Comparison of ENCODE assay signal across 1 cellular context in the genomic region with DNA sequence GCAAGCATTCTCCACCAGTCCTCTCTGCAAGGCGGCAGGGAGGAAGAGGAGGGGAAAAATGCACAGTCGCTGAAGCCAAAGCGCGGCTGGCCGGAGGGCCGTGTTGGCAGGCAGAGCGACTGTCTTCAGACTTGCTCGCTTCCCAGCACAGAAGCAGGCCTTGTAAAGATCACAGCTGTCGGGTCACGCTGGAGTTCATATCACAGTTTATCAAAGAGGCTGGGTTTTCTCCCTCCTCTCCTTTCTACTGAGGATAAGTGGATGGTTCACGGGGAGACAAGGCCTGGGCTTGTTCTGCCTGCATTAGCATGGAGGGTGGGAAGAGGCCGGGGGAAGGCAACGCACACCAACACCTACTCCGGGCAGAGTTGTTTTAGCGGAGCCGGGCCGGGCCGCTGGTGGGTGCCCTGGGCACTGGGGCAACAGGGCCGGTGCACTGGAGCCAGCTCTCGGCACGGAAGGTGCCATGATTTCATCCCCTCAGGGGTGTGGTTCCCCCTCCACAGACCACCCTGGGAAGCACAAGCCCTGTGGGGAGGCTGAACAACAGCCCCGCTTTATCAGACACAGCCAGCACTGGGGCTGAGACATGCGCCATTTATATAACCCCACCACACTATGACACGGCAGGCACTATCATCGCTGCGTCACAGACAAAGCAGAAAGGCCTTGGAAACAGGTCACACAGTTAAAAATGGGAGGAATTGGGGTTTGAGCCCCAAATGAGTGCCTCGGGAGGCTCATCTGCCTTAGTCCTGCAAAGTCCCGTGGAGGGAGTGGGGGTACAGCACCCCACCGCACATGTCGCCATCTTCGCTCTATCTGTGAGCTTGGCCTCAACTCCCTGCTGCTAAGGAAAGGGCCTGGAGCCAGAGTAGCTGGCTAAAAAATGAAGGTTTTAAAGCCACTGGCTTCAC.
TF ChIP-seq lines count a peak whose summit lies in the region.

No MANE protein-coding gene starts in this region.

TF ChIP-seq in HepG2, 621 proteins besides CTCF, POLR2A, EP300 and RAD21 (continued from another document and continues in another):
- TF ChIP-seq NFKB2 (CRISPR knock-in tag; IDR thresholded peaks at IDR 0.05; ENCODE audit: borderline replicate concordance) (peak; percentile 0), PPARG (CRISPR knock-in tag; conservative IDR thresholded peaks at IDR 0.05) (no peak), MYC (CRISPR knock-in tag; IDR thresholded peaks at IDR 0.05; ENCODE audit: borderline replicate concordance) (0 out of 2 replicates have a peak, but pooled peaks have one; percentile 14), YY1 (IDR thresholded peaks at IDR 0.05; ENCODE audit: insufficient read depth, insufficient replicate concordance, low read depth, low read length) (no peak), GABPA (IDR thresholded peaks at IDR 0.05; ENCODE audit: low read depth, low read length) (no peak), GABPA (CRISPR knock-in tag; IDR thresholded peaks at IDR 0.05; ENCODE audit: low read depth) (no peak), KLF16 (CRISPR knock-in tag; IDR thresholded peaks at IDR 0.05) (no peak; a peak in 1 of 4 replicates), TBP (CRISPR knock-in tag; IDR thresholded peaks at IDR 0.05) (no peak), HNRNPUL1 (IDR thresholded peaks at IDR 0.05; ENCODE audit: low read depth, low read length) (no peak), ZNF816 (CRISPR knock-in tag; IDR thresholded peaks at IDR 0.05; ENCODE audit: borderline replicate concordance) (no peak), ARID2 (CRISPR knock-in tag; IDR thresholded peaks at IDR 0.05; ENCODE audit: borderline replicate concordance) (no peak; the same call in 1 of the 2 replicates), PHF8 (CRISPR knock-in tag; IDR thresholded peaks at IDR 0.05) (no peak), RELA (CRISPR knock-in tag; IDR thresholded peaks at IDR 0.05) (no peak), ZNF547 (CRISPR knock-in tag; IDR thresholded peaks at IDR 0.05) (0 out of 2 replicates have a peak, but pooled peaks have one; percentile 16), NR1H2 (CRISPR knock-in tag; IDR thresholded peaks at IDR 0.05; ENCODE audit: borderline replicate concordance, low read depth) (0 out of 2 replicates have a peak, but pooled peaks have one; percentile 44), AHDC1 (CRISPR knock-in tag; IDR thresholded peaks at IDR 0.05; ENCODE audit: borderline replicate concordance) (no peak), ZNF282 (IDR thresholded peaks at IDR 0.05; ENCODE audit: partially characterized antibody) (no peak), TFE3 (CRISPR knock-in tag; IDR thresholded peaks at IDR 0.05) (no peak), IKZF5 (CRISPR knock-in tag; IDR thresholded peaks at IDR 0.05) (no peak; the same call in 1 of the 2 replicates), HHEX (CRISPR knock-in tag; IDR thresholded peaks at IDR 0.05) (no peak), FOXC1 (CRISPR knock-in tag; IDR thresholded peaks at IDR 0.05; ENCODE audit: borderline replicate concordance) (no peak; the same call in 1 of the 2 replicates), STAG1 (CRISPR knock-in tag; IDR thresholded peaks at IDR 0.05) (no peak), HNF4G (IDR thresholded peaks at IDR 0.05; ENCODE audit: borderline replicate concordance, low read depth, low read length) (no peak), HNF4G (CRISPR knock-in tag; IDR thresholded peaks at IDR 0.05; ENCODE audit: borderline replicate concordance, low read depth) (peak; percentile 2; the same call in 1 of the 2 replicates), ZNF235 (CRISPR knock-in tag; IDR thresholded peaks at IDR 0.05; ENCODE audit: borderline replicate concordance) (0 out of 2 replicates have a peak, but pooled peaks have one; percentile 78), ZNF782 (CRISPR knock-in tag; IDR thresholded peaks at IDR 0.05; ENCODE audit: borderline replicate concordance) (no peak; the same call in 1 of the 2 replicates)
- TF ChIP-seq, protein P1, sequence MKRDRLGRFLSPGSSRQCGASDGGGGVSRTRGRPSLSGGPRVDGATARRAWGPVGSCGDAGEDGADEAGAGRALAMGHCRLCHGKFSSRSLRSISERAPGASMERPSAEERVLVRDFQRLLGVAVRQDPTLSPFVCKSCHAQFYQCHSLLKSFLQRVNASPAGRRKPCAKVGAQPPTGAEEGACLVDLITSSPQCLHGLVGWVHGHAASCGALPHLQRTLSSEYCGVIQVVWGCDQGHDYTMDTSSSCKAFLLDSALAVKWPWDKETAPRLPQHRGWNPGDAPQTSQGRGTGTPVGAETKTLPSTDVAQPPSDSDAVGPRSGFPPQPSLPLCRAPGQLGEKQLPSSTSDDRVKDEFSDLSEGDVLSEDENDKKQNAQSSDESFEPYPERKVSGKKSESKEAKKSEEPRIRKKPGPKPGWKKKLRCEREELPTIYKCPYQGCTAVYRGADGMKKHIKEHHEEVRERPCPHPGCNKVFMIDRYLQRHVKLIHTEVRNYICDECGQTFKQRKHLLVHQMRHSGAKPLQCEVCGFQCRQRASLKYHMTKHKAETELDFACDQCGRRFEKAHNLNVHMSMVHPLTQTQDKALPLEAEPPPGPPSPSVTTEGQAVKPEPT (CRISPR knock-in tag; IDR thresholded peaks at IDR 0.05; ENCODE audit: low read depth), result no peak
- TF ChIP-seq, protein P2, sequence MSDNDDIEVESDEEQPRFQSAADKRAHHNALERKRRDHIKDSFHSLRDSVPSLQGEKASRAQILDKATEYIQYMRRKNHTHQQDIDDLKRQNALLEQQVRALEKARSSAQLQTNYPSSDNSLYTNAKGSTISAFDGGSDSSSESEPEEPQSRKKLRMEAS (IDR thresholded peaks at IDR 0.05), result no peak
- TF ChIP-seq, protein P3, sequence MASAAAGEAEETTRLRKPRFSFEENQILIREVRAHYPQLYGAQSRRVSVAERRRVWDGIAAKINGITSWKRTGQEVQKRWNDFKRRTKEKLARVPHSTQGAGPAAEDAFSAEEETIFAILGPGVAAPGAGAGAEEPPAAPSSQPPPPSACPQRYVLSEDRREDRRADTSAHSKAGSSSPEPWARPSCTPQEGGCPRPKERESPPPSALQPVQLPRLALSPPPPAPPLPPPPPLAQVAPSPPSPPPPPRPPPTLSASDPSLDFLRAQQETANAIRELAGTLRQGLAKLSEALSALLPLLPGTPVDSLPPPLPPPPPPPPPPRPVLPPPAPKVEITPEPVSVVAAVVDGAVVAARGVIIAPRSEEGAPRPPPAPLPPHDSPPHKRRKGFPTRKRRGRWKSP (CRISPR knock-in tag; IDR thresholded peaks at IDR 0.05), result peak; percentile 11; the same call in 1 of the 2 replicates
- TF ChIP-seq, protein P4, sequence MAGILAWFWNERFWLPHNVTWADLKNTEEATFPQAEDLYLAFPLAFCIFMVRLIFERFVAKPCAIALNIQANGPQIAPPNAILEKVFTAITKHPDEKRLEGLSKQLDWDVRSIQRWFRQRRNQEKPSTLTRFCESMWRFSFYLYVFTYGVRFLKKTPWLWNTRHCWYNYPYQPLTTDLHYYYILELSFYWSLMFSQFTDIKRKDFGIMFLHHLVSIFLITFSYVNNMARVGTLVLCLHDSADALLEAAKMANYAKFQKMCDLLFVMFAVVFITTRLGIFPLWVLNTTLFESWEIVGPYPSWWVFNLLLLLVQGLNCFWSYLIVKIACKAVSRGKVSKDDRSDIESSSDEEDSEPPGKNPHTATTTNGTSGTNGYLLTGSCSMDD (CRISPR knock-in tag; IDR thresholded peaks at IDR 0.05), result no peak
